Comparison of ENCODE assay signal across 26 cellular contexts in the genomic region with DNA sequence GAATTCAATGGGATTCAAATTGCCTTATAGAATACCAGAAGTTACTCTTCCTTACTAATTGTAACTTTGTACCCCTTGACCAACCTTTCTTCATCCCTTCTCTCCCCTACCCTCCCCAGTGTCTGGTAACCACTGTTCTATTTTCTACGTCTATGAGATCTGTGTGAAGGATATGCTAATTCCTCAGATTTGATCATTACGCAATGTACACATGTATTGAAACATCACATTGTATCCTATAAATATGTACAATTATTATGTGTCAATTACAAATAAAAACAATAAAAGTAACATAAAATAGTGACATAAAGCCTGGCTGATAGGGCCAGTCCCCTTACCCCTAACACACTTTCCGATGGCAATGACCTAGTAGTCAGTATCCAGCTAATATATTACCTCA.
"Had no signal": no experiment of that assay in that cellular context is flagged by ENCODE, and none has a peak within 500 bp of the region (broad histone marks: within the 10 kb centered on the region; RNA-seq: fewer than 3 reads in every experiment).

No MANE protein-coding gene starts in this region.

- H2AFZ ChIP-seq: hepatocyte, neural progenitor cell had no signal

- H3K79me2 ChIP-seq: hepatocyte had no signal

- H3K27ac ChIP-seq: hepatocyte, left ventricle myocardium inferior, neural progenitor cell, neutrophil, ovary, right atrium auricular region, spleen, suprapubic skin, thoracic aorta, tibial artery, upper lobe of right lung had no signal

- H3K4me2 ChIP-seq: hepatocyte, neural progenitor cell had no signal

- H3K9me3 Mint-ChIP-seq: neural progenitor cell; stimulated activated effector memory CD8-positive, alpha-beta T cell treated with anti-CD3 and anti-CD28 coated beads, Interleukin-12 subunit alpha, Interleukin-12 subunit beta, amount 100 ng/mL, for 72 hours; stimulated activated naive CD8-positive, alpha-beta T cell treated with anti-CD3 and anti-CD28 coated beads, Interleukin-15, Interleukin-2, amounts not matched to agents 100 ng/mL and 50 ng/mL, for 24 hours had no signal

- H3K36me3 Mint-ChIP-seq: mesothelial cell of epicardium; naive B cell; natural killer cell; neural progenitor cell; stimulated activated effector memory CD8-positive, alpha-beta T cell treated with anti-CD3 and anti-CD28 coated beads, Interleukin-12 subunit alpha, Interleukin-12 subunit beta, amount 100 ng/mL, for 72 hours had no signal

- H3K27ac Mint-ChIP-seq: mesothelial cell of epicardium; naive B cell; natural killer cell; nephron progenitor cell; neural progenitor cell; progenitor cell of endocrine pancreas; stimulated activated effector memory CD8-positive, alpha-beta T cell treated with anti-CD3 and anti-CD28 coated beads, Interleukin-12 subunit alpha, Interleukin-12 subunit beta, amount 100 ng/mL, for 72 hours; stimulated activated naive CD8-positive, alpha-beta T cell treated with anti-CD3 and anti-CD28 coated beads, Interleukin-15, Interleukin-2, amounts not matched to agents 100 ng/mL and 50 ng/mL, for 24 hours had no signal

- H3K4me1 Mint-ChIP-seq: mesothelial cell of epicardium; naive B cell; natural killer cell; neural progenitor cell; stimulated activated effector memory CD8-positive, alpha-beta T cell treated with anti-CD3 and anti-CD28 coated beads, Interleukin-12 subunit alpha, Interleukin-12 subunit beta, amount 100 ng/mL, for 72 hours had no signal

- H3K4me3 Mint-ChIP-seq: mesothelial cell of epicardium; naive B cell; natural killer cell; nephron progenitor cell; neural progenitor cell; stimulated activated effector memory CD8-positive, alpha-beta T cell treated with anti-CD3 and anti-CD28 coated beads, Interleukin-12 subunit alpha, Interleukin-12 subunit beta, amount 100 ng/mL, for 72 hours; stimulated activated naive CD8-positive, alpha-beta T cell treated with anti-CD3 and anti-CD28 coated beads, Interleukin-15, Interleukin-2, amounts not matched to agents 100 ng/mL and 50 ng/mL, for 24 hours had no signal

- H3K27me3 Mint-ChIP-seq: naive B cell; progenitor cell of endocrine pancreas; stimulated activated naive CD8-positive, alpha-beta T cell treated with anti-CD3 and anti-CD28 coated beads, Interleukin-15, Interleukin-2, amounts not matched to agents 100 ng/mL and 50 ng/mL, for 24 hours had no signal

- H3K4me1 ChIP-seq: left ventricle myocardium inferior, neural progenitor cell, right atrium auricular region, spleen, suprapubic skin, tibial artery, upper lobe of right lung had no signal

- H3K27me3 ChIP-seq: hepatocyte, neural progenitor cell, neutrophil, ovary, right atrium auricular region, spleen, suprapubic skin, tibial artery, upper lobe of right lung had no signal

- FAIRE-seq: small intestine, urothelium cell line had no signal

- DNase-seq: islet precursor cell; left ventricle myocardium inferior; mesendoderm; naive B cell; natural killer cell; nephron progenitor cell; occipital lobe; ovary; small intestine; spleen; stimulated activated CD4-positive, alpha-beta T cell treated with anti-CD3 and anti-CD28 coated beads, Interleukin-4, amount 100 ng/mL, for 24 hours; stimulated activated naive CD4-positive, alpha-beta T cell; tibial artery; upper lobe of right lung had no signal

- H3K4me3 ChIP-seq: hepatocyte, left ventricle myocardium inferior, lung, neural progenitor cell, ovary, right atrium auricular region, spleen, suprapubic skin, thoracic aorta, tibial artery, upper lobe of right lung had no signal

- H3K9ac ChIP-seq: neural progenitor cell had no signal

- H3K9me3 ChIP-seq: left ventricle myocardium inferior, neutrophil, ovary, spleen, suprapubic skin, thoracic aorta, tibial artery, upper lobe of right lung had no signal

- H3K36me3 ChIP-seq: left ventricle myocardium inferior, neural progenitor cell, neutrophil, ovary, right atrium auricular region, spleen, suprapubic skin, thoracic aorta, tibial artery, upper lobe of right lung had no signal
